Comparison of ENCODE assay signal across 10 cellular contexts in genomic region chr6:163814494-163815364, GRCh38.
DNase-seq lines count a peak whose midpoint lies in the region; ATAC-seq, FAIRE-seq and TF ChIP-seq lines count a peak whose summit lies in the region.
"Had no signal": no experiment of that assay in that cellular context is flagged by ENCODE, and none has a peak within 500 bp of the region (broad histone marks: within the 10 kb centered on the region; RNA-seq: fewer than 3 reads in every experiment).

No MANE protein-coding gene starts in this region.

- FAIRE-seq in D721Med (lab: Jason Lieb, UNC), result no peak

- peak; percentile 67 for DNase-seq in amniotic stem cell (lab: John Stamatoyannopoulos, UW)
- peak; percentile 27 for DNase-seq in putamen (ENCODE audit: low spot score)
- DNase-seq in SKM-1 (lab: John Stamatoyannopoulos, UW; ENCODE audit: unreplicated experiment), result no peak
- no peak for DNase-seq in NCI-H1436 treated with DMSO at 0.1 percent for 48 hours (lab: John Stamatoyannopoulos, UW)
- no peak for DNase-seq in hypothalamus (lab: John Stamatoyannopoulos, UW)
- no peak for DNase-seq in D721Med (ENCODE audit: insufficient read length, low spot score)
- DNase-seq: heart right ventricle, NCI-H2227 treated with DMSO at 0.1 percent for 48 hours had no signal

- no peak for TF ChIP-seq CTCF in D721Med (IDR thresholded peaks at IDR 0.05; ENCODE audit: insufficient read depth, missing control alignments)

- ATAC-seq in GM18499 (IDR thresholded peaks at IDR 0.05; ENCODE audit: insufficient read depth, unreplicated experiment) (peak; percentile 82), HG02852 (IDR thresholded peaks at IDR 0.05; ENCODE audit: unreplicated experiment) (peak; percentile 90)

Comparison
In these comparisons a context has a peak if more than half of its experiments do, and no peak if none do; other contexts are left out.
1. DNase-seq: peak in amniotic stem cell (single experiment) and putamen (single experiment); none in SKM-1 (single experiment), NCI-H1436 treated with DMSO at 0.1 percent for 48 hours (single experiment), hypothalamus (0 of 51) and D721Med (single experiment).